18 cellular contexts compared by ENCODE assay signal in genomic region chr13:31380728-31381127, GRCh38.
"Had no signal": no experiment of that assay in that cellular context is flagged by ENCODE, and none has a peak within 500 bp of the region (broad histone marks: within the 10 kb centered on the region; RNA-seq: fewer than 3 reads in every experiment).

No MANE protein-coding gene starts in this region.

- H3K4me1 ChIP-seq: body of pancreas, colonic mucosa, thyroid gland had no signal

- H3K27ac ChIP-seq: body of pancreas, colonic mucosa, ovary, thyroid gland had no signal

- H3K9me3 ChIP-seq: body of pancreas, colonic mucosa, ovary, thyroid gland had no signal

- DNase-seq: activated B cell treated with CpG ODN at 0.5 μM for 24 hours; activated CD4-positive, alpha-beta T cell treated with anti-CD3 and anti-CD28 coated beads, Interleukin-2, amount 10 ng/mL, durations not matched to agents 7 days and 5 days; activated CD8-positive, alpha-beta memory T cell treated with anti-CD3 and anti-CD28 coated beads, Interleukin-2, amount 50 U/mL, for 48 hours; activated gamma-delta T cell treated with Interleukin-2 at 50 U/mL for 16 hours; activated naive CD8-positive, alpha-beta T cell treated with anti-CD3 and anti-CD28 coated beads for 36 hours; activated T-cell treated with anti-CD3 and anti-CD28 coated beads, Interleukin-2, amount 50 U/mL, for 72 hours; amygdala; body of pancreas; central memory CD4-positive, alpha-beta T cell; colonic mucosa; effector CD8-positive, alpha-beta T cell; foreskin melanocyte; immature natural killer cell; mesendoderm; ovary; thyroid gland had no signal

- H3K36me3 ChIP-seq: colonic mucosa, ovary, thyroid gland had no signal

- H3K4me3 ChIP-seq: body of pancreas, colonic mucosa, ovary, thyroid gland had no signal

- H3K27me3 ChIP-seq: body of pancreas, colonic mucosa, ovary, thyroid gland had no signal

- ATAC-seq: activated T-cell treated with anti-CD3 and anti-CD28 coated beads, Interleukin-2, amount 50 U/mL, for 72 hours; body of pancreas; natural killer cell treated with Interleukin-12 subunit alpha and Interleukin-12 subunit beta and Interleukin-15 and Interleukin-18, amount 100 ng/mL, for 72 hours; stimulated activated effector memory CD8-positive, alpha-beta T cell treated with anti-CD3 and anti-CD28 coated beads, Interleukin-12 subunit alpha, Interleukin-12 subunit beta, amount 100 ng/mL, for 72 hours had no signal
